In the genomic region with DNA sequence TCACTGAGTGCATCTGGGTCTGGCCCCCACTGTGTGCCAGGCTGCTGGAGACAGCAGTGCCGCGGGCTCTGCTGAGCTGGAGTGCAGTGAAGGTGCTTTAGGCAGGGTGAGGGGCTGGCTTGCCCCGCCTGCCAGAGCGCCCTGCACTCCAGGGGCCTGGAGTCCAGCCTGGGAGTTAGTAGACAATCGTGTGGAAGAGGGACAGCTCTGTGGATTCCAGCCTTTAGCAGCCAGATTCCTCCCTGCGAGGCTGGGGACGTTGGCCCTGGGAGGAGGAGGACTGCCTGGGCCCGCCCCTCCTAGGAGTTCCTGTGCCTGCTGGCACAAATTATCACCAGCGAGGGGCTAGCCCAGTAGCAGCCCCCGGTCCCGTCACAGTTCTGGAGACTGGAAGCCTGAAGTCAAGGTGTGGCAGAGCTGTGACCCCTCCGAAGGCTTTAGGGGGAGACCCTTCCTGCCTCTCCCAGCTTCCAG, we compare ENCODE assay signal across 1 cellular context.
TF ChIP-seq lines count a peak whose summit lies in the region.

No MANE protein-coding gene starts in this region.

TF ChIP-seq in HepG2, 621 proteins besides CTCF, POLR2A, EP300 and RAD21:
- TF ChIP-seq ZNF263 (CRISPR knock-in tag; IDR thresholded peaks at IDR 0.05) (peak; percentile 56; the same call in 1 of the 2 replicates), FOXA3 (CRISPR knock-in tag; IDR thresholded peaks at IDR 0.05) (no peak)
- TF ChIP-seq, protein P1, sequence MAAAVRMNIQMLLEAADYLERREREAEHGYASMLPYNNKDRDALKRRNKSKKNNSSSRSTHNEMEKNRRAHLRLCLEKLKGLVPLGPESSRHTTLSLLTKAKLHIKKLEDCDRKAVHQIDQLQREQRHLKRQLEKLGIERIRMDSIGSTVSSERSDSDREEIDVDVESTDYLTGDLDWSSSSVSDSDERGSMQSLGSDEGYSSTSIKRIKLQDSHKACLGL (CRISPR knock-in tag; IDR thresholded peaks at IDR 0.05), result 0 out of 2 replicates have a peak, but pooled peaks have one; percentile 31
- TF ChIP-seq, protein P2, sequence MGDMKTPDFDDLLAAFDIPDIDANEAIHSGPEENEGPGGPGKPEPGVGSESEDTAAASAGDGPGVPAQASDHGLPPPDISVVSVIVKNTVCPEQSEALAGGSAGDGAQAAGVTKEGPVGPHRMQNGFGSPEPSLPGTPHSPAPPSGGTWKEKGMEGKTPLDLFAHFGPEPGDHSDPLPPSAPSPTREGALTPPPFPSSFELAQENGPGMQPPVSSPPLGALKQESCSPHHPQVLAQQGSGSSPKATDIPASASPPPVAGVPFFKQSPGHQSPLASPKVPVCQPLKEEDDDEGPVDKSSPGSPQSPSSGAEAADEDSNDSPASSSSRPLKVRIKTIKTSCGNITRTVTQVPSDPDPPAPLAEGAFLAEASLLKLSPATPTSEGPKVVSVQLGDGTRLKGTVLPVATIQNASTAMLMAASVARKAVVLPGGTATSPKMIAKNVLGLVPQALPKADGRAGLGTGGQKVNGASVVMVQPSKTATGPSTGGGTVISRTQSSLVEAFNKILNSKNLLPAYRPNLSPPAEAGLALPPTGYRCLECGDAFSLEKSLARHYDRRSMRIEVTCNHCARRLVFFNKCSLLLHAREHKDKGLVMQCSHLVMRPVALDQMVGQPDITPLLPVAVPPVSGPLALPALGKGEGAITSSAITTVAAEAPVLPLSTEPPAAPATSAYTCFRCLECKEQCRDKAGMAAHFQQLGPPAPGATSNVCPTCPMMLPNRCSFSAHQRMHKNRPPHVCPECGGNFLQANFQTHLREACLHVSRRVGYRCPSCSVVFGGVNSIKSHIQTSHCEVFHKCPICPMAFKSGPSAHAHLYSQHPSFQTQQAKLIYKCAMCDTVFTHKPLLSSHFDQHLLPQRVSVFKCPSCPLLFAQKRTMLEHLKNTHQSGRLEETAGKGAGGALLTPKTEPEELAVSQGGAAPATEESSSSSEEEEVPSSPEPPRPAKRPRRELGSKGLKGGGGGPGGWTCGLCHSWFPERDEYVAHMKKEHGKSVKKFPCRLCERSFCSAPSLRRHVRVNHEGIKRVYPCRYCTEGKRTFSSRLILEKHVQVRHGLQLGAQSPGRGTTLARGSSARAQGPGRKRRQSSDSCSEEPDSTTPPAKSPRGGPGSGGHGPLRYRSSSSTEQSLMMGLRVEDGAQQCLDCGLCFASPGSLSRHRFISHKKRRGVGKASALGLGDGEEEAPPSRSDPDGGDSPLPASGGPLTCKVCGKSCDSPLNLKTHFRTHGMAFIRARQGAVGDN (CRISPR knock-in tag; IDR thresholded peaks at IDR 0.05), result peak; percentile 20; the same call in 1 of the 2 replicates
TF ChIP-seq in HepG2: peak in this region for 3.
